ENCODE assay signal across 24 cellular contexts in genomic region chr16:87369117-87369775, GRCh38. TPM values are rescaled to one million over a fixed set of nuclear protein-coding genes. Genes with fewer than 3 reads are reported as not detected.
DNase-seq lines count a peak whose midpoint lies in the region; ATAC-seq, FAIRE-seq and TF ChIP-seq lines count a peak whose summit lies in the region.
"Had no signal": no experiment of that assay in that cellular context is flagged by ENCODE, and none has a peak within 500 bp of the region (broad histone marks: within the 10 kb centered on the region; RNA-seq: fewer than 3 reads in every experiment).

No MANE protein-coding gene starts in this region.

- intact Hi-C loops in activated CD8-positive, alpha-beta T cell treated with anti-CD3 and anti-CD28 coated beads for 36 hours (cut with micrococcal nuclease), result no loop called here

- H3K27ac Mint-ChIP-seq in activated CD8-positive, alpha-beta T cell treated with anti-CD3 and anti-CD28 coated beads for 36 hours, result peak overlapping the region; percentile 8
- no peak overlapping the region for H3K27ac Mint-ChIP-seq in activated CD8-positive, alpha-beta T cell treated with anti-CD3 and anti-CD28 coated beads, Interleukin-2, amount 10 ng/mL, durations not matched to agents 7 days and 5 days
- peak overlapping the region; percentile 10 for H3K27ac Mint-ChIP-seq in stimulated activated effector memory CD8-positive, alpha-beta T cell treated with anti-CD3 and anti-CD28 coated beads, Interleukin-12 subunit alpha, Interleukin-12 subunit beta, amount 100 ng/mL, for 72 hours
- H3K27ac Mint-ChIP-seq: activated naive CD8-positive, alpha-beta T cell had no signal

- no peaks in the 10 kb centered on the region for H3K27me3 Mint-ChIP-seq in activated CD8-positive, alpha-beta T cell treated with anti-CD3 and anti-CD28 coated beads for 36 hours
- no peaks in the 10 kb centered on the region for H3K27me3 Mint-ChIP-seq in activated CD8-positive, alpha-beta T cell treated with anti-CD3 and anti-CD28 coated beads, Interleukin-2, amount 10 ng/mL, durations not matched to agents 7 days and 5 days (ENCODE audit: low read depth)
- H3K27me3 Mint-ChIP-seq: activated naive CD8-positive, alpha-beta T cell; CD8-positive, alpha-beta memory T cell had no signal

- no peak for ATAC-seq in activated CD8-positive, alpha-beta T cell treated with anti-CD3 and anti-CD28 coated beads for 36 hours
- no peak for ATAC-seq in activated CD8-positive, alpha-beta T cell treated with anti-CD3 and anti-CD28 coated beads, Interleukin-2, amount 10 ng/mL, durations not matched to agents 7 days and 5 days
- no peak for ATAC-seq in stimulated activated effector memory CD8-positive, alpha-beta T cell treated with anti-CD3 and anti-CD28 coated beads, Interleukin-12 subunit alpha, Interleukin-12 subunit beta, amount 100 ng/mL, for 72 hours
- no peak for ATAC-seq in HG03095 (IDR thresholded peaks at IDR 0.05; ENCODE audit: unreplicated experiment)
- ATAC-seq: A549; activated CD4-positive, CD25-positive, alpha-beta regulatory T cell treated with anti-CD3 and anti-CD28 coated beads, Interleukin-2, amount 50 U/mL, for 24 hours; sciatic nerve had no signal

- no peak for TF ChIP-seq CTCF in activated CD8-positive, alpha-beta T cell treated with anti-CD3 and anti-CD28 coated beads for 36 hours (IDR thresholded peaks at IDR 0.05)

- peaks cover 57% of the 10 kb centered on the region for H3K4me1 Mint-ChIP-seq in activated CD8-positive, alpha-beta T cell treated with anti-CD3 and anti-CD28 coated beads for 36 hours (ENCODE audit: low read depth)
- H3K4me1 Mint-ChIP-seq in activated CD8-positive, alpha-beta T cell treated with anti-CD3 and anti-CD28 coated beads, Interleukin-2, amount 10 ng/mL, durations not matched to agents 7 days and 5 days (ENCODE audit: low read depth), result peaks cover 27% of the 10 kb centered on the region
- peaks cover 68% of the 10 kb centered on the region for H3K4me1 Mint-ChIP-seq in stimulated activated effector memory CD8-positive, alpha-beta T cell treated with anti-CD3 and anti-CD28 coated beads, Interleukin-12 subunit alpha, Interleukin-12 subunit beta, amount 100 ng/mL, for 72 hours

- no peak overlapping the region for H3K4me3 Mint-ChIP-seq in activated CD8-positive, alpha-beta T cell treated with anti-CD3 and anti-CD28 coated beads for 36 hours
- H3K4me3 Mint-ChIP-seq in activated CD8-positive, alpha-beta T cell treated with anti-CD3 and anti-CD28 coated beads, Interleukin-2, amount 10 ng/mL, durations not matched to agents 7 days and 5 days, result no peak overlapping the region
- no peak overlapping the region for H3K4me3 Mint-ChIP-seq in stimulated activated effector memory CD8-positive, alpha-beta T cell treated with anti-CD3 and anti-CD28 coated beads, Interleukin-12 subunit alpha, Interleukin-12 subunit beta, amount 100 ng/mL, for 72 hours
- H3K4me3 Mint-ChIP-seq: activated naive CD8-positive, alpha-beta T cell; neural crest cell had no signal

- H3K9me3 Mint-ChIP-seq in activated CD8-positive, alpha-beta T cell treated with anti-CD3 and anti-CD28 coated beads for 36 hours, result no peaks in the 10 kb centered on the region
- H3K9me3 Mint-ChIP-seq in activated CD8-positive, alpha-beta T cell treated with anti-CD3 and anti-CD28 coated beads, Interleukin-2, amount 10 ng/mL, durations not matched to agents 7 days and 5 days (ENCODE audit: insufficient read depth), result no peaks in the 10 kb centered on the region
- no peaks in the 10 kb centered on the region for H3K9me3 Mint-ChIP-seq in stimulated activated effector memory CD8-positive, alpha-beta T cell treated with anti-CD3 and anti-CD28 coated beads, Interleukin-12 subunit alpha, Interleukin-12 subunit beta, amount 100 ng/mL, for 72 hours
- H3K9me3 Mint-ChIP-seq: CD8-positive, alpha-beta memory T cell; neural crest cell had no signal

- CTCF ChIA-PET in activated CD8-positive, alpha-beta T cell treated with anti-CD3 and anti-CD28 coated beads for 36 hours (lab: Charles Lee), result interaction anchor here (0.8 to 1.0 kb wide), 2 partner anchors 20 to 25 kb away, joined by 3 to 4 read pairs; no protein-coding TSS in a partner anchor
- CTCF ChIA-PET in activated CD8-positive, alpha-beta T cell treated with anti-CD3 and anti-CD28 coated beads, Interleukin-2, amount 10 ng/mL, durations not matched to agents 7 days and 5 days (lab: Charles Lee), result no interaction called here

- POLR2A ChIA-PET in activated CD8-positive, alpha-beta T cell treated with anti-CD3 and anti-CD28 coated beads for 36 hours (lab: Charles Lee), result no interaction called here
- POLR2A ChIA-PET in activated CD8-positive, alpha-beta T cell treated with anti-CD3 and anti-CD28 coated beads, Interleukin-2, amount 10 ng/mL, durations not matched to agents 7 days and 5 days (lab: Charles Lee), result no interaction called here

- H3K36me3 Mint-ChIP-seq in activated CD8-positive, alpha-beta T cell treated with anti-CD3 and anti-CD28 coated beads for 36 hours (ENCODE audit: low read depth), result peaks cover 9% of the 10 kb centered on the region
- H3K36me3 Mint-ChIP-seq in activated CD8-positive, alpha-beta T cell treated with anti-CD3 and anti-CD28 coated beads, Interleukin-2, amount 10 ng/mL, durations not matched to agents 7 days and 5 days (ENCODE audit: low read depth), result peaks cover 2% of the 10 kb centered on the region
- H3K36me3 Mint-ChIP-seq in stimulated activated effector memory CD8-positive, alpha-beta T cell treated with anti-CD3 and anti-CD28 coated beads, Interleukin-12 subunit alpha, Interleukin-12 subunit beta, amount 100 ng/mL, for 72 hours, result peaks cover 23% of the 10 kb centered on the region

- DNase-seq in activated CD8-positive, alpha-beta T cell treated with anti-CD3 and anti-CD28 coated beads for 36 hours, result no peak
- DNase-seq in activated CD8-positive, alpha-beta T cell treated with anti-CD3 and anti-CD28 coated beads, Interleukin-2, amount 10 ng/mL, durations not matched to agents 7 days and 5 days, result no peak
- DNase-seq in HTR-8/SVneo (ENCODE audit: insufficient read length, low spot score) (no peak), dermis blood vessel endothelial cell (peak; percentile 40), HuH-7 (ENCODE audit: low spot score) (no peak), DMS79 (lab: John Stamatoyannopoulos, UW) (no peak)
- no peak for DNase-seq in stimulated activated effector memory CD8-positive, alpha-beta T cell treated with anti-CD3 and anti-CD28 coated beads, Interleukin-12 subunit alpha, Interleukin-12 subunit beta, amount 100 ng/mL, for 72 hours (ENCODE audit: low spot score in 2 of 2)
- DNase-seq: activated effector memory CD4-positive, alpha-beta T cell treated with Interleukin-2 at 50 U/mL for 16 hours; activated T-cell treated with anti-CD3 and anti-CD28 coated beads for 4 hours; DMS153; NCI-H1694 treated with DMSO at 0.1 percent for 48 hours; Peyer's patch; stomach; tibial artery had no signal

- FAIRE-seq in HTR-8/SVneo (lab: Jason Lieb, UNC), result peak; percentile 51
- FAIRE-seq: A549, G401.6, H1, TTC549 had no signal

RNA-seq across cellular contexts. Expression of gene FBXO31, which starts 14.3 kb away (rescaled TPM):
- 10 to 100 TPM; 32.0 to 32.7 TPM for total RNA-seq in activated CD8-positive, alpha-beta T cell treated with anti-CD3 and anti-CD28 coated beads for 36 hours
- total RNA-seq in activated CD8-positive, alpha-beta T cell treated with anti-CD3 and anti-CD28 coated beads, Interleukin-2, amount 10 ng/mL, durations not matched to agents 7 days and 5 days, result 10 to 100 TPM; 29.3 to 30.1 TPM
- total RNA-seq in dermis blood vessel endothelial cell, result 24.4 and 36.1 TPM in 2 replicates

RNA-seq across cellular contexts. Expression of gene MAP1LC3B, which starts 22.9 kb away (rescaled TPM):
- 10 to 100 TPM; 55.3 to 58.1 TPM for total RNA-seq in activated CD8-positive, alpha-beta T cell treated with anti-CD3 and anti-CD28 coated beads for 36 hours
- 10 to 100 TPM; 40.2 to 45.3 TPM for total RNA-seq in activated CD8-positive, alpha-beta T cell treated with anti-CD3 and anti-CD28 coated beads, Interleukin-2, amount 10 ng/mL, durations not matched to agents 7 days and 5 days
- total RNA-seq in dermis blood vessel endothelial cell, result 23.3 and 44.8 TPM in 2 replicates

RNA-seq across cellular contexts. Expression of gene C16orf95, which starts 52.1 kb away (rescaled TPM):
- 10 to 100 TPM; 11.5 to 13.6 TPM for total RNA-seq in activated CD8-positive, alpha-beta T cell treated with anti-CD3 and anti-CD28 coated beads for 36 hours
- total RNA-seq in activated CD8-positive, alpha-beta T cell treated with anti-CD3 and anti-CD28 coated beads, Interleukin-2, amount 10 ng/mL, durations not matched to agents 7 days and 5 days, result 1 to 10 TPM; 7.2 to 9.4 TPM
- 2.9 and 4.3 TPM in 2 replicates for total RNA-seq in dermis blood vessel endothelial cell
